ENCODE assay signal across 2 cellular contexts in the genomic region with DNA sequence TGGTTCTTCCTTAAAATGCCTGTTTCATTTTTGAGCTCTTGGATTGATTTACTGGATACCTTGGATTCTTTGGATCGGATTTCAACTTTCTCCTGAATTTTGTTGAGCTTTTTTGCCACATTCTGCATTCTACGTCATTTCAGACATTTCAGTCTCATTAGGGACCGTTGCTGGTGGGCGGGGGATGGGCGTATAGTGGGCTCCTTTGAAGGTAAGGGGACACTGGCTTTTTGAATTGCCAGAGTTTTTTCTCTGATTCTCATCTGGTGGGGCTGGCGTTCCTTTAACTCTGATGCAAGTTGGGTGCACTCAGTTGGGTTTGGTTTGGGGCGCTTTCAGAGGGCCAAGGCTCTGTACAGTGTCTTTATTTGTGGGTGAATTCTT.
TF ChIP-seq lines count a peak whose summit lies in the region.

No MANE protein-coding gene starts in this region.

TF ChIP-seq in GM23338, 12 proteins besides CTCF, POLR2A, EP300 and RAD21 (continued from another document and continues in another):
- TF ChIP-seq ZNF331 (CRISPR knock-in tag; IDR thresholded peaks at IDR 0.05; ENCODE audit: low read depth) (no peak), JUNB (IDR thresholded peaks at IDR 0.05; ENCODE audit: unreplicated experiment) (no peak), NANOG (IDR thresholded peaks at IDR 0.05; ENCODE audit: borderline replicate concordance) (no peak), STAT1 (IDR thresholded peaks at IDR 0.05; ENCODE audit: unreplicated experiment) (no peak), EZH2 (IDR thresholded peaks at IDR 0.05; ENCODE audit: low read depth, unreplicated experiment) (no peak), EZH2phosphoT487 (IDR thresholded peaks at IDR 0.05; ENCODE audit: unreplicated experiment) (no peak), CREB1 (CRISPR knock-in tag; IDR thresholded peaks at IDR 0.05; ENCODE audit: low read depth) (no peak)
- TF ChIP-seq, protein P1, sequence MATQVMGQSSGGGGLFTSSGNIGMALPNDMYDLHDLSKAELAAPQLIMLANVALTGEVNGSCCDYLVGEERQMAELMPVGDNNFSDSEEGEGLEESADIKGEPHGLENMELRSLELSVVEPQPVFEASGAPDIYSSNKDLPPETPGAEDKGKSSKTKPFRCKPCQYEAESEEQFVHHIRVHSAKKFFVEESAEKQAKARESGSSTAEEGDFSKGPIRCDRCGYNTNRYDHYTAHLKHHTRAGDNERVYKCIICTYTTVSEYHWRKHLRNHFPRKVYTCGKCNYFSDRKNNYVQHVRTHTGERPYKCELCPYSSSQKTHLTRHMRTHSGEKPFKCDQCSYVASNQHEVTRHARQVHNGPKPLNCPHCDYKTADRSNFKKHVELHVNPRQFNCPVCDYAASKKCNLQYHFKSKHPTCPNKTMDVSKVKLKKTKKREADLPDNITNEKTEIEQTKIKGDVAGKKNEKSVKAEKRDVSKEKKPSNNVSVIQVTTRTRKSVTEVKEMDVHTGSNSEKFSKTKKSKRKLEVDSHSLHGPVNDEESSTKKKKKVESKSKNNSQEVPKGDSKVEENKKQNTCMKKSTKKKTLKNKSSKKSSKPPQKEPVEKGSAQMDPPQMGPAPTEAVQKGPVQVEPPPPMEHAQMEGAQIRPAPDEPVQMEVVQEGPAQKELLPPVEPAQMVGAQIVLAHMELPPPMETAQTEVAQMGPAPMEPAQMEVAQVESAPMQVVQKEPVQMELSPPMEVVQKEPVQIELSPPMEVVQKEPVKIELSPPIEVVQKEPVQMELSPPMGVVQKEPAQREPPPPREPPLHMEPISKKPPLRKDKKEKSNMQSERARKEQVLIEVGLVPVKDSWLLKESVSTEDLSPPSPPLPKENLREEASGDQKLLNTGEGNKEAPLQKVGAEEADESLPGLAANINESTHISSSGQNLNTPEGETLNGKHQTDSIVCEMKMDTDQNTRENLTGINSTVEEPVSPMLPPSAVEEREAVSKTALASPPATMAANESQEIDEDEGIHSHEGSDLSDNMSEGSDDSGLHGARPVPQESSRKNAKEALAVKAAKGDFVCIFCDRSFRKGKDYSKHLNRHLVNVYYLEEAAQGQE (IDR thresholded peaks at IDR 0.05; ENCODE audit: unreplicated experiment), result no peak
- TF ChIP-seq, protein P2, sequence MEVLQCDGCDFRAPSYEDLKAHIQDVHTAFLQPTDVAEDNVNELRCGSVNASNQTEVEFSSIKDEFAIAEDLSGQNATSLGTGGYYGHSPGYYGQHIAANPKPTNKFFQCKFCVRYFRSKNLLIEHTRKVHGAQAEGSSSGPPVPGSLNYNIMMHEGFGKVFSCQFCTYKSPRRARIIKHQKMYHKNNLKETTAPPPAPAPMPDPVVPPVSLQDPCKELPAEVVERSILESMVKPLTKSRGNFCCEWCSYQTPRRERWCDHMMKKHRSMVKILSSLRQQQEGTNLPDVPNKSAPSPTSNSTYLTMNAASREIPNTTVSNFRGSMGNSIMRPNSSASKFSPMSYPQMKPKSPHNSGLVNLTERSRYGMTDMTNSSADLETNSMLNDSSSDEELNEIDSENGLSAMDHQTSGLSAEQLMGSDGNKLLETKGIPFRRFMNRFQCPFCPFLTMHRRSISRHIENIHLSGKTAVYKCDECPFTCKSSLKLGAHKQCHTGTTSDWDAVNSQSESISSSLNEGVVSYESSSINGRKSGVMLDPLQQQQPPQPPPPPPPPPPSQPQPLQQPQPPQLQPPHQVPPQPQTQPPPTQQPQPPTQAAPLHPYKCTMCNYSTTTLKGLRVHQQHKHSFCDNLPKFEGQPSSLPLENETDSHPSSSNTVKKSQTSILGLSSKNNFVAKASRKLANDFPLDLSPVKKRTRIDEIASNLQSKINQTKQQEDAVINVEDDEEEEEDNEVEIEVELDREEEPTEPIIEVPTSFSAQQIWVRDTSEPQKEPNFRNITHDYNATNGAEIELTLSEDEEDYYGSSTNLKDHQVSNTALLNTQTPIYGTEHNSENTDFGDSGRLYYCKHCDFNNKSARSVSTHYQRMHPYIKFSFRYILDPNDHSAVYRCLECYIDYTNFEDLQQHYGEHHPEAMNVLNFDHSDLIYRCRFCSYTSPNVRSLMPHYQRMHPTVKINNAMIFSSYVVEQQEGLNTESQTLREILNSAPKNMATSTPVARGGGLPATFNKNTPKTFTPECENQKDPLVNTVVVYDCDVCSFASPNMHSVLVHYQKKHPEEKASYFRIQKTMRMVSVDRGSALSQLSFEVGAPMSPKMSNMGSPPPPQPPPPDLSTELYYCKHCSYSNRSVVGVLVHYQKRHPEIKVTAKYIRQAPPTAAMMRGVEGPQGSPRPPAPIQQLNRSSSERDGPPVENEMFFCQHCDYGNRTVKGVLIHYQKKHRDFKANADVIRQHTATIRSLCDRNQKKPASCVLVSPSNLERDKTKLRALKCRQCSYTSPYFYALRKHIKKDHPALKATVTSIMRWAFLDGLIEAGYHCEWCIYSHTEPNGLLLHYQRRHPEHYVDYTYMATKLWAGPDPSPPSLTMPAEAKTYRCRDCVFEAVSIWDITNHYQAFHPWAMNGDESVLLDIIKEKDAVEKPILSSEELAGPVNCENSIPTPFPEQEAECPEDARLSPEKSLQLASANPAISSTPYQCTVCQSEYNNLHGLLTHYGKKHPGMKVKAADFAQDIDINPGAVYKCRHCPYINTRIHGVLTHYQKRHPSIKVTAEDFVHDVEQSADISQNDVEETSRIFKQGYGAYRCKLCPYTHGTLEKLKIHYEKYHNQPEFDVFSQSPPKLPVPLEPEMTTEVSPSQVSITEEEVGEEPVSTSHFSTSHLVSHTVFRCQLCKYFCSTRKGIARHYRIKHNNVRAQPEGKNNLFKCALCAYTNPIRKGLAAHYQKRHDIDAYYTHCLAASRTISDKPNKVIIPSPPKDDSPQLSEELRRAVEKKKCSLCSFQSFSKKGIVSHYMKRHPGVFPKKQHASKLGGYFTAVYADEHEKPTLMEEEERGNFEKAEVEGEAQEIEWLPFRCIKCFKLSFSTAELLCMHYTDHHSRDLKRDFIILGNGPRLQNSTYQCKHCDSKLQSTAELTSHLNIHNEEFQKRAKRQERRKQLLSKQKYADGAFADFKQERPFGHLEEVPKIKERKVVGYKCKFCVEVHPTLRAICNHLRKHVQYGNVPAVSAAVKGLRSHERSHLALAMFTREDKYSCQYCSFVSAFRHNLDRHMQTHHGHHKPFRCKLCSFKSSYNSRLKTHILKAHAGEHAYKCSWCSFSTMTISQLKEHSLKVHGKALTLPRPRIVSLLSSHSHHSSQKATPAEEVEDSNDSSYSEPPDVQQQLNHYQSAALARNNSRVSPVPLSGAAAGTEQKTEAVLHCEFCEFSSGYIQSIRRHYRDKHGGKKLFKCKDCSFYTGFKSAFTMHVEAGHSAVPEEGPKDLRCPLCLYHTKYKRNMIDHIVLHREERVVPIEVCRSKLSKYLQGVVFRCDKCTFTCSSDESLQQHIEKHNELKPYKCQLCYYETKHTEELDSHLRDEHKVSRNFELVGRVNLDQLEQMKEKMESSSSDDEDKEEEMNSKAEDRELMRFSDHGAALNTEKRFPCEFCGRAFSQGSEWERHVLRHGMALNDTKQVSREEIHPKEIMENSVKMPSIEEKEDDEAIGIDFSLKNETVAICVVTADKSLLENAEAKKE (CRISPR knock-in tag; IDR thresholded peaks at IDR 0.05), result no peak
- TF ChIP-seq, protein P3, sequence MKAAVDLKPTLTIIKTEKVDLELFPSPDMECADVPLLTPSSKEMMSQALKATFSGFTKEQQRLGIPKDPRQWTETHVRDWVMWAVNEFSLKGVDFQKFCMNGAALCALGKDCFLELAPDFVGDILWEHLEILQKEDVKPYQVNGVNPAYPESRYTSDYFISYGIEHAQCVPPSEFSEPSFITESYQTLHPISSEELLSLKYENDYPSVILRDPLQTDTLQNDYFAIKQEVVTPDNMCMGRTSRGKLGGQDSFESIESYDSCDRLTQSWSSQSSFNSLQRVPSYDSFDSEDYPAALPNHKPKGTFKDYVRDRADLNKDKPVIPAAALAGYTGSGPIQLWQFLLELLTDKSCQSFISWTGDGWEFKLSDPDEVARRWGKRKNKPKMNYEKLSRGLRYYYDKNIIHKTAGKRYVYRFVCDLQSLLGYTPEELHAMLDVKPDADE (IDR thresholded peaks at IDR 0.05), result no peak

TF ChIP-seq in HepG2, 621 proteins besides CTCF, POLR2A, EP300 and RAD21:
- no peak for TF ChIP-seq ZSCAN31 (CRISPR knock-in tag; IDR thresholded peaks at IDR 0.05; ENCODE audit: low read depth)
- TF ChIP-seq, protein P4, sequence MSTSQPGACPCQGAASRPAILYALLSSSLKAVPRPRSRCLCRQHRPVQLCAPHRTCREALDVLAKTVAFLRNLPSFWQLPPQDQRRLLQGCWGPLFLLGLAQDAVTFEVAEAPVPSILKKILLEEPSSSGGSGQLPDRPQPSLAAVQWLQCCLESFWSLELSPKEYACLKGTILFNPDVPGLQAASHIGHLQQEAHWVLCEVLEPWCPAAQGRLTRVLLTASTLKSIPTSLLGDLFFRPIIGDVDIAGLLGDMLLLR (CRISPR knock-in tag; IDR thresholded peaks at IDR 0.05), result no peak
